8 cellular contexts compared by ENCODE assay signal in genomic region chr1:20787775-20788488, GRCh38. TPM values are rescaled to one million over a fixed set of nuclear protein-coding genes. Genes with fewer than 3 reads are reported as not detected.
DNase-seq lines count a peak whose midpoint lies in the region; ATAC-seq and TF ChIP-seq lines count a peak whose summit lies in the region.

No MANE protein-coding gene starts in this region.

- H3K9me3 ChIP-seq in left ventricle myocardium inferior (replicated peaks) (no peaks in the 10 kb centered on the region), suprapubic skin (no peaks in the 10 kb centered on the region)

- TF ChIP-seq CTCF in left ventricle myocardium inferior (IDR thresholded peaks at IDR 0.05; ENCODE audit: borderline replicate concordance), result no peak
- no peak for TF ChIP-seq CTCF in kidney epithelial cell (IDR thresholded peaks at IDR 0.05; ENCODE audit: insufficient read depth, low read length, poor library complexity, severe bottlenecking)
- no peak for TF ChIP-seq CTCF in suprapubic skin (IDR thresholded peaks at IDR 0.05)

- no peak for TF ChIP-seq POLR2A in suprapubic skin (IDR thresholded peaks at IDR 0.05)

- H3K27ac ChIP-seq in left ventricle myocardium inferior (replicated peaks), result peak overlapping the region; percentile 96
- peak overlapping the region; percentile 99 for H3K27ac ChIP-seq in suprapubic skin

- DNase-seq in left ventricle myocardium inferior, result no peak
- DNase-seq in left ventricle myocardium superior, result no peak
- peak; percentile 29 for DNase-seq in NCI-H510A (lab: John Stamatoyannopoulos, UW)
- peak; percentile 72 for DNase-seq in astrocyte of the hippocampus (ENCODE audit: low read depth, low spot score)
- DNase-seq in kidney epithelial cell (ENCODE audit: low read depth), result no peak
- DNase-seq in suprapubic skin (ENCODE audit: low spot score in 2 of 2), result no peak

- no peak for ATAC-seq in left ventricle myocardium superior
- ATAC-seq in GM19452 (IDR thresholded peaks at IDR 0.05; ENCODE audit: unreplicated experiment), result no peak
- ATAC-seq in HG03342 (IDR thresholded peaks at IDR 0.05; ENCODE audit: unreplicated experiment), result no peak

- H3K4me3 ChIP-seq in left ventricle myocardium inferior, result peak overlapping the region; percentile 91
- peak overlapping the region; percentile 93 for H3K4me3 ChIP-seq in kidney epithelial cell (ENCODE audit: low read depth, low read length)
- H3K4me3 ChIP-seq in suprapubic skin, result peak overlapping the region; percentile 70

- TF ChIP-seq EP300 in suprapubic skin (IDR thresholded peaks at IDR 0.05), result no peak

- 13% methylated on average over 16 of the region's 16 CpGs for whole genome bisulfite sequencing in suprapubic skin

- H3K36me3 ChIP-seq in left ventricle myocardium inferior (no peaks in the 10 kb centered on the region), kidney epithelial cell (ENCODE audit: control insufficient read depth, insufficient read depth, low read length) (no peaks in the 10 kb centered on the region), suprapubic skin (no peaks in the 10 kb centered on the region)

- H3K27me3 ChIP-seq in left ventricle myocardium inferior (ENCODE audit: low read depth) (no peaks in the 10 kb centered on the region), kidney epithelial cell (ENCODE audit: control insufficient read depth, insufficient read depth, low read length) (no peaks in the 10 kb centered on the region), suprapubic skin (no peaks in the 10 kb centered on the region)

- H3K4me1 ChIP-seq in left ventricle myocardium inferior (peaks cover 43% of the 10 kb centered on the region), suprapubic skin (peaks cover 33% of the 10 kb centered on the region)

- intact Hi-C loops in left ventricle myocardium inferior (cut with micrococcal nuclease), result no loop called here
- intact Hi-C loops in left ventricle myocardium superior (cut with micrococcal nuclease), result no loop called here

RNA-seq across cellular contexts. Expression of gene HP1BP3, which starts 0.8 kb away (rescaled TPM):
- total RNA-seq in left ventricle myocardium inferior, result 118 TPM
- 121 TPM for total RNA-seq in left ventricle myocardium superior
- 101 and 122 TPM in 2 replicates for total RNA-seq in kidney epithelial cell
- 100 to 1,000 TPM; 153 to 294 (median 168) TPM for total RNA-seq in suprapubic skin

RNA-seq across cellular contexts. Expression of gene SH2D5, which starts 55.4 kb away (rescaled TPM):
- total RNA-seq in left ventricle myocardium inferior (not detected), left ventricle myocardium superior (not detected), kidney epithelial cell (11.7 and 17.5 TPM in 2 replicates), suprapubic skin (1 to 10 TPM in 1 of 4 donors, under 1 TPM in 1, not detected in 2; 0.23 to 1.2 TPM)

Comparison
In these comparisons a context has a peak if more than half of its experiments do, and no peak if none do; other contexts are left out.
1. DNase-seq: peak in NCI-H510A (single experiment) and astrocyte of the hippocampus (single experiment); none in left ventricle myocardium inferior (single experiment), left ventricle myocardium superior (single experiment), kidney epithelial cell (single experiment) and suprapubic skin (0 of 2).
2. Peak in every context shown above with its lines, with median percentiles within 50 percentile points of each other: H3K4me3 ChIP-seq.